12 cellular contexts compared by ENCODE assay signal in genomic region chr2:113180131-113180946, GRCh38. TPM values are rescaled to one million over a fixed set of nuclear protein-coding genes. Genes with fewer than 3 reads are reported as not detected.
A peak's percentile ranks its signal among the peaks of the same experiment; 100 is the strongest.
DNase-seq lines count a peak whose midpoint lies in the region; ATAC-seq and TF ChIP-seq lines count a peak whose summit lies in the region.
"Had no signal": no experiment of that assay in that cellular context is flagged by ENCODE, and none has a peak within 500 bp of the region (broad histone marks: within the 10 kb centered on the region; RNA-seq: fewer than 3 reads in every experiment).

No MANE protein-coding gene starts in this region.

- H3K9me3 Mint-ChIP-seq in activated T-cell treated with anti-CD3 and anti-CD28 coated beads, Interleukin-2, amount 50 U/mL, for 4 hours: no peaks in the 10 kb centered on the region
- no peaks in the 10 kb centered on the region for H3K9me3 Mint-ChIP-seq in type B pancreatic cell

- peak overlapping the region; percentile 87 for H3K27ac Mint-ChIP-seq in type B pancreatic cell

- peak overlapping the region; percentile 50 for H3K4me3 Mint-ChIP-seq in activated T-cell treated with anti-CD3 and anti-CD28 coated beads, Interleukin-2, amount 50 U/mL, for 4 hours
- peak overlapping the region; percentile 54 for H3K4me3 Mint-ChIP-seq in type B pancreatic cell

- no peak for TF ChIP-seq CTCF in type B pancreatic cell (conservative IDR thresholded peaks at IDR 0.05)

- H3K36me3 Mint-ChIP-seq in activated T-cell treated with anti-CD3 and anti-CD28 coated beads, Interleukin-2, amount 50 U/mL, for 4 hours (ENCODE audit: insufficient read depth): peaks cover 28% of the 10 kb centered on the region
- no peaks in the 10 kb centered on the region for H3K36me3 Mint-ChIP-seq in type B pancreatic cell

- H3K4me1 Mint-ChIP-seq in activated T-cell treated with anti-CD3 and anti-CD28 coated beads, Interleukin-2, amount 50 U/mL, for 4 hours (ENCODE audit: low read depth): peaks cover 88% of the 10 kb centered on the region
- H3K4me1 Mint-ChIP-seq in type B pancreatic cell (ENCODE audit: unreplicated experiment): peaks cover 22% of the 10 kb centered on the region

- peak; percentile 27 for DNase-seq in stimulated activated CD4-positive, alpha-beta T cell treated with anti-CD3 and anti-CD28 coated beads, Interleukin-4, amount 100 ng/mL, for 1 hour
- DNase-seq in stimulated activated CD4-positive, alpha-beta T cell treated with anti-CD3 and anti-CD28 coated beads, Interleukin-2, amount 100 ng/mL, for 48 hours: no peak
- DNase-seq in activated T-cell treated with anti-CD3 and anti-CD28 coated beads, Interleukin-2, amount 50 U/mL, for 4 hours: peak; percentile 19
- DNase-seq in left kidney (ENCODE audit: low read depth, low spot score) (peak; percentile 72), type B pancreatic cell (ENCODE audit: extremely low spot score, unreplicated experiment) (no peak), NCI-H510A treated with DMSO at 0.1 percent for 48 hours (lab: John Stamatoyannopoulos, UW) (no peak), RPMI8226 (no peak)
- DNase-seq: dermis blood vessel endothelial cell, GDM1 had no signal

- H3K27me3 Mint-ChIP-seq in activated T-cell treated with anti-CD3 and anti-CD28 coated beads, Interleukin-2, amount 50 U/mL, for 4 hours (ENCODE audit: low read depth): no peaks in the 10 kb centered on the region
- no peaks in the 10 kb centered on the region for H3K27me3 Mint-ChIP-seq in type B pancreatic cell

- peak; percentile 62 to 66 for ATAC-seq in activated T-cell treated with anti-CD3 and anti-CD28 coated beads, Interleukin-2, amount 50 U/mL, for 4 hours
- no peak for ATAC-seq in HG03095 (IDR thresholded peaks at IDR 0.05; ENCODE audit: unreplicated experiment)

RNA-seq across cellular contexts. Expression of gene PSD4, which starts 6.6 kb away (rescaled TPM):
- 100 to 1,000 TPM; 155 to 172 (median 164) TPM for total RNA-seq in activated T-cell treated with anti-CD3 and anti-CD28 coated beads, Interleukin-2, amount 50 U/mL, for 4 hours
- total RNA-seq in type B pancreatic cell (ENCODE audit: low replicate concordance): 38.8 and 79.1 TPM in 2 replicates

RNA-seq across cellular contexts. Expression of gene IL1RN, which starts 52.9 kb away (rescaled TPM):
- 1 to 10 TPM; 1.2 to 2.5 (median 1.8) TPM for total RNA-seq in activated T-cell treated with anti-CD3 and anti-CD28 coated beads, Interleukin-2, amount 50 U/mL, for 4 hours
- 11.0 and 20.5 TPM in 2 replicates for total RNA-seq in type B pancreatic cell (ENCODE audit: low replicate concordance)
- total RNA-seq: LHCN-M2, OCI-LY7 had no signal

Comparison
In these comparisons a context has a peak if more than half of its experiments do, and no peak if none do; other contexts are left out.
1. DNase-seq: peak in stimulated activated CD4-positive, alpha-beta T cell treated with anti-CD3 and anti-CD28 coated beads, Interleukin-4, amount 100 ng/mL, for 1 hour (single experiment), activated T-cell treated with anti-CD3 and anti-CD28 coated beads, Interleukin-2, amount 50 U/mL, for 4 hours (single experiment) and left kidney (single experiment); none in stimulated activated CD4-positive, alpha-beta T cell treated with anti-CD3 and anti-CD28 coated beads, Interleukin-2, amount 100 ng/mL, for 48 hours (0 of 2), type B pancreatic cell (single experiment), NCI-H510A treated with DMSO at 0.1 percent for 48 hours (single experiment) and RPMI8226 (single experiment).